ENCODE assay signal across 8 cellular contexts in the genomic region with DNA sequence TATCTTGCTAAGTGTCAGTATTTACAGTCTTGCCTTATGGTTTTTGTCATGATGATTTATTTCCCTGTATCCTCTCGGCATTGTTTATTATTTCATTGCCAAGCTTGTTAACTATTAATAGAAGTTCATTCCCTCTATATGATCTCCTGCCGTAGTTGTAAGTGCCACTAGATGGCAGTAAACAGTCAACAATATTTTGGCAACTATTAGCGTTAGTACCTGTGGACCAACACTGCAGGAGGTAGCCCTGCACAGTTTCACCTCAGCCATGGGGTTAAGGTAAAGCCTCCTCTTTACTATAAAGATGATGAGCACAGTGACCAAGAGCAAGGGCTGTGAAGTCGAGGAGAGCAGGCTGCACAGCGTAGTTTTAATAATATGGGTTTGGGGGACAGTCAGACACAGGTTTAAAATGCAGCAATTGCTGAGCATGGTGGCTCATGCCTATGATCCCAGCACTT. TPM values are rescaled to one million over a fixed set of nuclear protein-coding genes. Genes with fewer than 3 reads are reported as not detected.
A peak's percentile ranks its signal among the peaks of the same experiment; 100 is the strongest.
DNase-seq lines count a peak whose midpoint lies in the region; ATAC-seq and TF ChIP-seq lines count a peak whose summit lies in the region.

No MANE protein-coding gene starts in this region.

- H3K27ac ChIP-seq in OCI-LY7 (ENCODE audit: low read depth, low read length, poor library complexity, severe bottlenecking) (no peak overlapping the region), heart left ventricle (no peak overlapping the region), prostate gland (no peak overlapping the region)

- H3K4me3 ChIP-seq in OCI-LY7 (ENCODE audit: low read depth, low read length, poor library complexity, severe bottlenecking) (no peak overlapping the region), heart left ventricle (no peak overlapping the region), prostate gland (no peak overlapping the region)

- BruUV-seq in OCI-LY7 (replicated peaks; lab: Mats Ljungman, UMichigan) = no TSS peak

- DNase-seq in Caki2 (ENCODE audit: low read depth) (peak; percentile 65), HuH-7 (ENCODE audit: low spot score) (peak; percentile 47), OCI-LY7 (ENCODE audit: low spot score) (peak; percentile 77), heart left ventricle (peak in 1 of 5 donors; percentile 12), prostate gland (ENCODE audit: low spot score) (peak; percentile 25)
- peak; percentile 14 for DNase-seq in activated naive CD4-positive, alpha-beta T cell treated with anti-CD3 and anti-CD28 coated beads, Interleukin-2, amount 50 U/mL, for 16 hours

- H3K79me2 ChIP-seq in OCI-LY7 (ENCODE audit: insufficient read depth, low read depth, low read length) = no peaks in the 10 kb centered on the region

- H4K20me1 ChIP-seq in OCI-LY7 (ENCODE audit: insufficient read depth, low read length) = no peaks in the 10 kb centered on the region

- TF ChIP-seq POLR2A in heart left ventricle (IDR thresholded peaks at IDR 0.05) (no peak), prostate gland (IDR thresholded peaks at IDR 0.05) (no peak)

- peak; percentile 65 for ATAC-seq in GM19372 (IDR thresholded peaks at IDR 0.05; ENCODE audit: low read depth, unreplicated experiment)
- peak; percentile 26 to 85 (median 72) for ATAC-seq in heart left ventricle
- ATAC-seq in HG02588 (IDR thresholded peaks at IDR 0.05; ENCODE audit: unreplicated experiment) = no peak

- in situ Hi-C loops in Caki2 (cut with HindIII; ENCODE audit: low pct_unique_long_range_greater_than_20kb, low sequenced_read_pairs) = no loop called here

- intact Hi-C loops in OCI-LY7 (cut with micrococcal nuclease; ENCODE audit: unreplicated experiment) = loop anchor here (1.0 to 5.0 kb wide), 5 partner anchors 115 to 323 kb away; a partner anchor contains a TSS
- intact Hi-C loops in heart left ventricle (cut with DNase I) = loop anchor here in 9 of 10 donors (1.0 to 10.0 kb wide), 9 partner anchors 113 to 322 kb away; a partner anchor contains a TSS
- intact Hi-C loops in prostate gland (cut with DNase I) = loop anchor here (10.0 kb wide), 2 partner anchors 48 to 278 kb away; no protein-coding TSS in a partner anchor

- H3K9me3 ChIP-seq in OCI-LY7 (ENCODE audit: low read length) (no peaks in the 10 kb centered on the region), heart left ventricle (no peaks in the 10 kb centered on the region), prostate gland (no peaks in the 10 kb centered on the region)

- H3K4me1 ChIP-seq in OCI-LY7 (ENCODE audit: insufficient read depth, low read length, poor library complexity, severe bottlenecking) (no peaks in the 10 kb centered on the region), heart left ventricle (peaks cover 0 to 5% (median 0%) of the 10 kb centered on the region in 12 donors), prostate gland (replicated peaks) (no peaks in the 10 kb centered on the region)

- POLR2A ChIA-PET in OCI-LY7 (lab: Charles Lee) = interaction anchor here (0.5 to 1.1 kb wide), 4 partner anchors 10 to 358 kb away, joined by 3 read pairs; no protein-coding TSS in a partner anchor

- no peak overlapping the region for H2AFZ ChIP-seq in OCI-LY7 (ENCODE audit: low read length)

- 15 to 18% (median 17%) methylated on average over 5 of the region's 5 CpGs for WGBS in heart left ventricle, 4 donors
- 17% methylated on average over 5 of the region's 5 CpGs for whole genome bisulfite sequencing in prostate gland

- peak; percentile 97 for TF ChIP-seq CTCF in OCI-LY7 (conservative IDR thresholded peaks at IDR 0.05; ENCODE audit: low read length)
- TF ChIP-seq CTCF in heart left ventricle (IDR thresholded peaks at IDR 0.05) = peak; percentile 58 to 84 (median 74)
- peak; percentile 28 to 76 (median 54) for TF ChIP-seq CTCF in prostate gland (IDR thresholded peaks at IDR 0.05)

- H3K27me3 ChIP-seq in heart left ventricle (no peaks in the 10 kb centered on the region), prostate gland (replicated peaks; ENCODE audit: insufficient read depth) (no peaks in the 10 kb centered on the region)

- CTCF ChIA-PET in OCI-LY7 (lab: Charles Lee; ENCODE audit: unreplicated experiment) = interaction anchor here (0.6 to 1.4 kb wide), 3 partner anchors 275 to 349 kb away, joined by 3 to 4 read pairs (median 3); no protein-coding TSS in a partner anchor

- H3K4me2 ChIP-seq in OCI-LY7 (ENCODE audit: low read length) = no peak overlapping the region

- no peaks in the 10 kb centered on the region for H3K9me2 ChIP-seq in OCI-LY7 (ENCODE audit: insufficient read depth, low read length)

- H3K36me3 ChIP-seq in OCI-LY7 (ENCODE audit: insufficient read depth, low read length) (no peaks in the 10 kb centered on the region), heart left ventricle (no peaks in the 10 kb centered on the region), prostate gland (no peaks in the 10 kb centered on the region)

RNA-seq across cellular contexts. Expression of a gene that starts 26.1 kb away (rescaled TPM):
- total RNA-seq in Caki2 (2014; rRNA removed; shearing (Covaris generic); ENCODE audit: low replicate concordance) = 1.2 and 1.6 TPM in 2 replicates
- 5.6 and 8.2 TPM in 2 replicates for total RNA-seq in OCI-LY7 (2014; rRNA removed; shearing (Covaris generic))
- 13.3 and 14.5 TPM in 2 replicates for total RNA-seq in OCI-LY7 (2022)
- total RNA-seq in heart left ventricle = 1 to 10 TPM; 2.2 to 4.0 (median 2.7) TPM
- 1 to 10 TPM; 1.3 to 3.5 TPM for polyA plus RNA-seq in heart left ventricle
- total RNA-seq in prostate gland = 1 to 10 TPM; 6.3 to 7.5 TPM
